ENCODE assay signal across 35 cellular contexts in the genomic region with DNA sequence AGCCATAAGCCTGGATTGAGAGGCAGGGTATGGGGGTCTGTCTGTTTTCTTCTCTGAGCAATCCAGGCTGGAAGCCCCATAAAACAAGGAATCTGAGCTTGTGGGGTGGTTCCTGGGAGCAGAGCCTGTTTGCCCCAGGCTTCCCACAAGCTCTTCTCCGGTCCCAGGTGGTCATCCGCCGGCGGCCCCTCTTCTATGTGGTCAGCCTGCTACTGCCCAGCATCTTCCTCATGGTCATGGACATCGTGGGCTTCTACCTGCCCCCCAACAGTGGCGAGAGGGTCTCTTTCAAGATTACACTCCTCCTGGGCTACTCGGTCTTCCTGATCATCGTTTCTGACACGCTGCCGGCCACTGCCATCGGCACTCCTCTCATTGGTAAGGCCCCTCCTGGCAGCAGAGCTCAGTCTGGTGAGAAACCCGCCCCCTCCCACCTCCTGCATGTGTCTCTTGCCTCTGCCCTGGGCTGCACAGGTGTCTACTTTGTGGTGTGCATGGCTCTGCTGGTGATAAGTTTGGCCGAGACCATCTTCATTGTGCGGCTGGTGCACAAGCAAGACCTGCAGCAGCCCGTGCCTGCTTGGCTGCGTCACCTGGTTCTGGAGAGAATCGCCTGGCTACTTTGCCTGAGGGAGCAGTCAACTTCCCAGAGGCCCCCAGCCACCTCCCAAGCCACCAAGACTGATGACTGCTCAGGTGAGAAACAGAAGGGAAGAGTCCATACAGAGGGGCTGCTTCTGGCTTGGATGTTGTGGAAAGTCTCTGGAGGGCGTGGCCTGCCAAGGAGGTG. TPM values are rescaled to one million over a fixed set of nuclear protein-coding genes. Genes with fewer than 3 reads are reported as not detected.
"Had no signal": no experiment of that assay in that cellular context is flagged by ENCODE, and none has a peak within 500 bp of the region (broad histone marks: within the 10 kb centered on the region; RNA-seq: fewer than 3 reads in every experiment).

No MANE protein-coding gene starts in this region.

- H3K4me3 ChIP-seq: adrenal gland, body of pancreas, breast epithelium had no signal

- ATAC-seq: activated CD8-positive, alpha-beta T cell treated with anti-CD3 and anti-CD28 coated beads for 36 hours; activated naive CD4-positive, alpha-beta T cell treated with anti-CD3 and anti-CD28 coated beads, Interleukin-2, amount 50 U/mL, for 72 hours; activated T-cell treated with anti-CD3 and anti-CD28 coated beads, Interleukin-2, amount 50 U/mL, for 4 hours; activated T-cell treated with anti-CD3 and anti-CD28 coated beads, Interleukin-2, amount 50 U/mL, for 72 hours; activated T-helper 17 cell treated with anti-CD3 and anti-CD28 coated beads, Interleukin-2, amount 50 U/mL, for 72 hours; body of pancreas had no signal

- H3K27ac ChIP-seq: adrenal gland, body of pancreas, brain microvascular endothelial cell, breast epithelium, VCaP had no signal

- H3K4me1 ChIP-seq: adrenal gland, body of pancreas, breast epithelium had no signal

- H3K27me3 ChIP-seq: body of pancreas, brain microvascular endothelial cell had no signal

- H3K36me3 ChIP-seq: adrenal gland, brain microvascular endothelial cell, breast epithelium had no signal

- DNase-seq: activated B cell treated with CpG ODN at 0.5 μM for 24 hours; activated CD4-positive, alpha-beta memory T cell treated with anti-CD3 and anti-CD28 coated beads for 36 hours; activated CD4-positive, alpha-beta T cell treated with anti-CD3 and anti-CD28 coated beads for 4 hours; activated CD4-positive, alpha-beta T cell treated with anti-CD3 and anti-CD28 coated beads, Interleukin-2, amount 10 ng/mL, durations not matched to agents 24 days and 14 days; activated CD4-positive, alpha-beta T cell treated with anti-CD3 and anti-CD28 coated beads, Interleukin-2, amount 50 U/mL, for 1 hour; activated CD4-positive, alpha-beta T cell treated with anti-CD3 and anti-CD28 coated beads, Interleukin-2, amount 50 U/mL, for 4 hours; activated CD4-positive, CD25-positive, alpha-beta regulatory T cell treated with anti-CD3 and anti-CD28 coated beads, Interleukin-2, amount 50 U/mL, for 72 hours; activated CD8-positive, alpha-beta memory T cell treated with anti-CD3 and anti-CD28 coated beads, Interleukin-2, amount 50 U/mL, for 4 hours; activated CD8-positive, alpha-beta T cell treated with anti-CD3 and anti-CD28 coated beads for 36 hours; activated gamma-delta T cell treated with Interleukin-2 at 50 U/mL for 16 hours; activated naive CD4-positive, alpha-beta T cell; activated naive CD4-positive, alpha-beta T cell treated with anti-CD3 and anti-CD28 coated beads for 36 hours; activated naive CD4-positive, alpha-beta T cell treated with anti-CD3 and anti-CD28 coated beads, Interleukin-2, amount 50 U/mL, for 16 hours; activated naive CD8-positive, alpha-beta T cell treated with anti-CD3 and anti-CD28 coated beads for 36 hours; activated T-cell treated with anti-CD3 and anti-CD28 coated beads for 4 hours; activated T-cell treated with anti-CD3 and anti-CD28 coated beads, Interleukin-2, amount 50 U/mL, for 1 hour; activated T-cell treated with anti-CD3 and anti-CD28 coated beads, Interleukin-2, amount 50 U/mL, for 4 hours; activated T-cell treated with anti-CD3 and anti-CD28 coated beads, Interleukin-2, amount 50 U/mL, for 72 hours; adrenal gland; amniotic stem cell; aorta; body of pancreas; brain microvascular endothelial cell; cerebellar nuclear complex; T-helper 1 cell; T-helper 2 cell; T-helper 9 cell had no signal

- H3K9me3 ChIP-seq: adrenal gland, body of pancreas, breast epithelium had no signal

RNA-seq across cellular contexts. Expression of a gene that starts 11.6 kb away (rescaled TPM):
- total RNA-seq: activated CD4-positive, alpha-beta memory T cell treated with anti-CD3 and anti-CD28 coated beads for 36 hours; activated CD4-positive, alpha-beta T cell treated with anti-CD3 and anti-CD28 coated beads, Interleukin-2, amount 10 ng/mL, durations not matched to agents 24 days and 14 days; activated CD8-positive, alpha-beta memory T cell treated with anti-CD3 and anti-CD28 coated beads for 36 hours; activated CD8-positive, alpha-beta T cell treated with anti-CD3 and anti-CD28 coated beads for 36 hours; activated naive CD4-positive, alpha-beta T cell treated with anti-CD3 and anti-CD28 coated beads for 36 hours; activated naive CD4-positive, alpha-beta T cell treated with anti-CD3 and anti-CD28 coated beads, Interleukin-2, amount 50 U/mL, for 72 hours; activated naive CD8-positive, alpha-beta T cell treated with anti-CD3 and anti-CD28 coated beads for 36 hours; activated T-cell treated with anti-CD3 and anti-CD28 coated beads, Interleukin-2, amount 50 U/mL, for 4 hours; activated T-cell treated with anti-CD3 and anti-CD28 coated beads, Interleukin-2, amount 50 U/mL, for 72 hours; activated T-helper 1 cell treated with anti-CD3 and anti-CD28 coated beads, Interleukin-12 subunit alpha, Interleukin-12 subunit beta, Interleukin-2, Interleukin-4 antibody, amounts not matched to agents 30 ng/mL and 10 ng/mL and 1 ng/mL, durations not matched to agents 14 hours and 24 hours and 36 hours; activated T-helper 17 cell treated with anti-CD3 and anti-CD28 coated beads, Interleukin-2, amount 50 U/mL, for 72 hours; aorta; astrocyte; chondrocyte had no signal
